Comparison of ENCODE assay signal across 1 cellular context in genomic region chr1:36175137-36176095, GRCh38.
TF ChIP-seq lines count a peak whose summit lies in the region.

No MANE protein-coding gene starts in this region.

TF ChIP-seq in H1, 55 proteins besides CTCF, POLR2A, EP300 and RAD21:
- TF ChIP-seq SAP30 (IDR thresholded peaks at IDR 0.05; ENCODE audit: insufficient read depth, insufficient replicate concordance, low read length) (peak; percentile 24), KDM1A (IDR thresholded peaks at IDR 0.05; ENCODE audit: borderline replicate concordance, low read length) (no peak), SIN3A (conservative IDR thresholded peaks at IDR 0.05 in 1 of 2, IDR thresholded peaks at IDR 0.05 in 1 of 2; ENCODE audit: low read depth in 1 of 2, low read length in 2 of 2) (0 out of 4 replicates have a peak, but pooled peaks of 1 of the 2 experiments have one; percentile 25)
